In the genomic region with DNA sequence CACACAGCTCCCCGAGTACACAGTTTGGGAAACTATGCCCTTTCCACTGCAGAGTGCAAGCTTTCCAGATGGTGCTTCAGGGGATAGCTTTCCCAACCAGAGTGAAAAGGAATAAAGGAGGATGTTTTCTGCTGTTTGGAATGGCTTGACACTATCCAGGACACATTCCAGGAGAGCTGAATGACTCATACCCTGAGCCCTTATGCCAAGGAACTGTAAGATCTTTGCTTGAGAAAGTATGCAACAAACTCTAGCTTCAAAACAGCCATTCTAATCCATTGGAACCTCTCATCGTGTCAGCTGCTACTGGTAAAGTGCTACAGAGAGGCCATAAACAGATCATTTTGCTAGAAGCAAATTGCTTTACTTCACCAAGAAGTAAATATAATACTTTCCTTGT, we compare ENCODE assay signal across 9 cellular contexts. TPM values are rescaled to one million over a fixed set of nuclear protein-coding genes. Genes with fewer than 3 reads are reported as not detected.
DNase-seq lines count a peak whose midpoint lies in the region; ATAC-seq and TF ChIP-seq lines count a peak whose summit lies in the region.
"Had no signal": no experiment of that assay in that cellular context is flagged by ENCODE, and none has a peak within 500 bp of the region (broad histone marks: within the 10 kb centered on the region; RNA-seq: fewer than 3 reads in every experiment).

No MANE protein-coding gene starts in this region.

- in situ Hi-C loops in GM13977 (cut with MboI; ENCODE audit: low pct_unique_long_range_greater_than_20kb, low sequenced_read_pairs, unreplicated experiment): no loop called here

- no peaks in the 10 kb centered on the region for H3K9me3 Mint-ChIP-seq in stimulated activated effector memory CD8-positive, alpha-beta T cell treated with anti-CD3 and anti-CD28 coated beads, Interleukin-12 subunit alpha, Interleukin-12 subunit beta, amount 100 ng/mL, for 72 hours

- no peak overlapping the region for H3K23ac ChIP-seq in trophoblast cell (ENCODE audit: low read length)

- H3K27ac ChIP-seq in SJCRH30 (peak overlapping the region; percentile 11; the same call in 1 of the 2 replicates), trophoblast cell (ENCODE audit: low read depth, low read length) (peak overlapping the region; percentile 84)

- no peak overlapping the region for H3K18ac ChIP-seq in trophoblast cell (ENCODE audit: low read length)

- H3K4me1 Mint-ChIP-seq in stimulated activated effector memory CD8-positive, alpha-beta T cell treated with anti-CD3 and anti-CD28 coated beads, Interleukin-12 subunit alpha, Interleukin-12 subunit beta, amount 100 ng/mL, for 72 hours: peaks cover 18% of the 10 kb centered on the region

- H4K91ac ChIP-seq in trophoblast cell (ENCODE audit: low read depth, low read length): no peak overlapping the region

- no peaks in the 10 kb centered on the region for H3K79me2 ChIP-seq in trophoblast cell (ENCODE audit: control insufficient read depth, insufficient read depth, low read length, poor library complexity)

- no peak overlapping the region for H3K9ac ChIP-seq in trophoblast cell (ENCODE audit: low read length)

- no peak overlapping the region for H2AFZ ChIP-seq in trophoblast cell (ENCODE audit: insufficient read depth, low read length, poor library complexity)

- H3K36me3 Mint-ChIP-seq in stimulated activated effector memory CD8-positive, alpha-beta T cell treated with anti-CD3 and anti-CD28 coated beads, Interleukin-12 subunit alpha, Interleukin-12 subunit beta, amount 100 ng/mL, for 72 hours: peaks cover 77% of the 10 kb centered on the region

- no peak overlapping the region for H2AK5ac ChIP-seq in trophoblast cell (ENCODE audit: low read length)

- no peak overlapping the region for H2BK120ac ChIP-seq in trophoblast cell (ENCODE audit: insufficient read depth, low read length, poor library complexity)

- peak; percentile 95 for DNase-seq in COLO829 (ENCODE audit: low spot score)
- DNase-seq in SJCRH30: peak; percentile 26 to 55
- peak; percentile 92 for DNase-seq in fibroblast of the conjunctiva (ENCODE audit: low read depth)
- peak; percentile 89 to 96 for DNase-seq in trophoblast cell
- DNase-seq in NCI-H524 treated with DMSO at 0.1 percent for 48 hours (lab: John Stamatoyannopoulos, UW): no peak
- DNase-seq in GM13977 (ENCODE audit: low spot score): no peak
- DNase-seq in activated gamma-delta T cell treated with Interleukin-2 at 50 U/mL for 16 hours: no peak
- DNase-seq in stimulated activated effector memory CD8-positive, alpha-beta T cell treated with anti-CD3 and anti-CD28 coated beads, Interleukin-12 subunit alpha, Interleukin-12 subunit beta, amount 100 ng/mL, for 72 hours (ENCODE audit: low spot score in 2 of 2): no peak
- DNase-seq: stimulated activated naive CD4-positive, alpha-beta T cell treated with Interleukin-2 at 50 U/mL for 16 hours had no signal

- TF ChIP-seq CTCF in GM13977 (IDR thresholded peaks at IDR 0.05; ENCODE audit: extremely low read depth, insufficient read depth, missing control alignments): no peak

- no peak overlapping the region for H2BK5ac ChIP-seq in trophoblast cell (ENCODE audit: low read depth, low read length, poor library complexity)

- H3K14ac ChIP-seq in trophoblast cell (ENCODE audit: low read length): no peak overlapping the region

- ATAC-seq in stimulated activated effector memory CD8-positive, alpha-beta T cell treated with anti-CD3 and anti-CD28 coated beads, Interleukin-12 subunit alpha, Interleukin-12 subunit beta, amount 100 ng/mL, for 72 hours: no peak

- peaks cover 12% of the 10 kb centered on the region; the same call in 1 of the 2 replicates for H3K4me1 ChIP-seq in SJCRH30
- H3K4me1 ChIP-seq in trophoblast cell (ENCODE audit: control insufficient read depth in 1 of 2, insufficient read depth in 2 of 2, low read length in 2 of 2): peaks cover 15 to 18% of the 10 kb centered on the region in 2 experiments

- H3K4me2 ChIP-seq in trophoblast cell (ENCODE audit: low read length): peak overlapping the region; percentile 39

- WGBS in trophoblast cell (ENCODE audit: extremely low coverage, insufficient coverage, insufficient read length): no CpG with 5 or more reads among the region's 2 CpGs

- H3K9me3 ChIP-seq in SJCRH30 (replicated peaks) (no peaks in the 10 kb centered on the region), trophoblast cell (ENCODE audit: insufficient read depth, low read depth, low read length) (no peaks in the 10 kb centered on the region)

- H3K27ac Mint-ChIP-seq in stimulated activated effector memory CD8-positive, alpha-beta T cell treated with anti-CD3 and anti-CD28 coated beads, Interleukin-12 subunit alpha, Interleukin-12 subunit beta, amount 100 ng/mL, for 72 hours: no peak overlapping the region

- no peak overlapping the region for H4K12ac ChIP-seq in trophoblast cell (ENCODE audit: low read depth, low read length)

- no peaks in the 10 kb centered on the region for H3K27me3 ChIP-seq in SJCRH30
- no peaks in the 10 kb centered on the region for H3K27me3 ChIP-seq in trophoblast cell (ENCODE audit: insufficient read depth, low read length)

- H2BK12ac ChIP-seq in trophoblast cell (ENCODE audit: low read length): no peak overlapping the region

- H3K4me3 Mint-ChIP-seq in stimulated activated effector memory CD8-positive, alpha-beta T cell treated with anti-CD3 and anti-CD28 coated beads, Interleukin-12 subunit alpha, Interleukin-12 subunit beta, amount 100 ng/mL, for 72 hours: no peak overlapping the region

- H3K79me1 ChIP-seq in trophoblast cell (ENCODE audit: low read length): peaks cover 15% of the 10 kb centered on the region

- H3K36me3 ChIP-seq in SJCRH30 (no peaks in the 10 kb centered on the region), trophoblast cell (ENCODE audit: control insufficient read depth in 1 of 2, insufficient read depth in 2 of 2, low read length in 2 of 2) (peaks cover 4 to 6% of the 10 kb centered on the region in 2 experiments)

- H4K8ac ChIP-seq in trophoblast cell (ENCODE audit: low read depth, low read length): no peak overlapping the region

- no peak overlapping the region for H3K4ac ChIP-seq in trophoblast cell (ENCODE audit: low read depth, low read length)

- no peak overlapping the region for H3K4me3 ChIP-seq in SJCRH30
- no peak overlapping the region for H3K4me3 ChIP-seq in trophoblast cell (ENCODE audit: low read depth, low read length)

RNA-seq across cellular contexts. Expression of a gene that starts 33.6 kb away (rescaled TPM):
- 16.1 and 18.0 TPM in 2 replicates for total RNA-seq in SJCRH30 (2014; rRNA removed; shearing (Covaris generic))
- 20.7 and 20.8 TPM in 2 replicates for polyA plus RNA-seq in trophoblast cell (2013)

Comparison
In these comparisons a context has a peak if more than half of its experiments do, and no peak if none do; other contexts are left out.
1. DNase-seq: peak in COLO829 (single experiment), SJCRH30 (2 of 2), fibroblast of the conjunctiva (single experiment) and trophoblast cell (2 of 2); none in NCI-H524 treated with DMSO at 0.1 percent for 48 hours (single experiment), GM13977 (single experiment), activated gamma-delta T cell treated with Interleukin-2 at 50 U/mL for 16 hours (single experiment) and stimulated activated effector memory CD8-positive, alpha-beta T cell treated with anti-CD3 and anti-CD28 coated beads, Interleukin-12 subunit alpha, Interleukin-12 subunit beta, amount 100 ng/mL, for 72 hours (0 of 2).